In the genomic region with DNA sequence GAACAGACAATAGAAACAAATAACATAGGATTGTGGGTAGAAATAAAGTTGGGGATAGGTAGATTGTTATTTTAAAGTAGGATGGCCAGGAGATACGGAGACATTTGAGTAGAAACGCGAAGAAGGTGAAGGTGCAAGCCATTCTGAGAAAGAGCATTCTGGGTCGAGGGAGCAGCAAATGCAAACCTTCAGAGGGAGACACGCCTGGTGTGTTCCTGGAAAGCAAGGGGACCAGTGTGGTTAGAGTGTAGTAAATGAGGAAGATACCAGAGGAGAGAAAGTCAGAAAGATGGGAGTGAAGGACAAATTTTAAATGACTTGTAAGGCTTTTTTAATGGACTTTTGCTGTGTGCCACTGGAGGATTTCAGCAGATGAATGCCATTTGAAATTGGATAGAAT, we compare ENCODE assay signal across 9 cellular contexts. TPM values are rescaled to one million over a fixed set of nuclear protein-coding genes. Genes with fewer than 3 reads are reported as not detected.
DNase-seq lines count a peak whose midpoint lies in the region; ATAC-seq and TF ChIP-seq lines count a peak whose summit lies in the region.
"Had no signal": no experiment of that assay in that cellular context is flagged by ENCODE, and none has a peak within 500 bp of the region (broad histone marks: within the 10 kb centered on the region; RNA-seq: fewer than 3 reads in every experiment).

No MANE protein-coding gene starts in this region.

- in situ Hi-C loops in GM13976 (cut with MboI; ENCODE audit: low sequenced_read_pairs, unreplicated experiment): loop anchor here (25.0 kb wide), 2 partner anchors 197 to 572 kb away; no protein-coding TSS in a partner anchor

- H3K4me1 ChIP-seq in DOHH2 (ENCODE audit: control insufficient read depth, low read length) (peaks cover 20% of the 10 kb centered on the region), Loucy (ENCODE audit: insufficient read depth, low read length, poor library complexity, severe bottlenecking) (peaks cover 21% of the 10 kb centered on the region), breast epithelium (peaks cover 0 to 7% of the 10 kb centered on the region in 2 donors)

- no peak for TF ChIP-seq POLR2A in breast epithelium (IDR thresholded peaks at IDR 0.05)

- H3K4me2 ChIP-seq in DOHH2 (ENCODE audit: low read length): peak overlapping the region; percentile 84
- peak overlapping the region; percentile 79 for H3K4me2 ChIP-seq in Loucy (ENCODE audit: low read depth, low read length, poor library complexity, severe bottlenecking)

- peaks cover 38% of the 10 kb centered on the region for H3K36me3 Mint-ChIP-seq in nephron (ENCODE audit: low read depth)

- peak overlapping the region; percentile 92 for H3K9ac ChIP-seq in Loucy (ENCODE audit: low read depth, low read length, poor library complexity, severe bottlenecking)

- no peaks in the 10 kb centered on the region for H3K27me3 Mint-ChIP-seq in nephron (ENCODE audit: low read depth)

- no peak overlapping the region for H3K27ac ChIP-seq in DOHH2 (ENCODE audit: low read depth, low read length)
- no peak overlapping the region for H3K27ac ChIP-seq in breast epithelium

- intact Hi-C loops in breast epithelium (cut with DNase I; ENCODE audit: low total_unique reads): loop anchor here (5.0 kb wide), 1 partner anchor 872 kb away; no protein-coding TSS in a partner anchor

- no peak overlapping the region for H2AFZ ChIP-seq in Loucy (ENCODE audit: low read length)

- no peak for DNase-seq in breast epithelium (ENCODE audit: low spot score in 2 of 2)
- DNase-seq in GM13976 (ENCODE audit: low spot score): no peak
- no peak for DNase-seq in NCI-H187 treated with DMSO at 0.1 percent for 48 hours (lab: John Stamatoyannopoulos, UW)
- DNase-seq: small intestine had no signal

- peaks cover 8% of the 10 kb centered on the region for H3F3A ChIP-seq in DOHH2 (ENCODE audit: control insufficient read depth, insufficient read depth)
- no peaks in the 10 kb centered on the region for H3F3A ChIP-seq in Loucy (ENCODE audit: low read depth)

- H3K4me1 Mint-ChIP-seq in nephron: peaks cover 13% of the 10 kb centered on the region

- ATAC-seq in GM18861 (IDR thresholded peaks at IDR 0.05; ENCODE audit: unreplicated experiment): no peak
- ATAC-seq in activated CD4-positive, CD25-positive, alpha-beta regulatory T cell treated with anti-CD3 and anti-CD28 coated beads, Interleukin-2, amount 50 U/mL, for 24 hours: no peak

- H3K36me3 ChIP-seq in DOHH2 (ENCODE audit: control insufficient read depth, low read length) (peaks cover 15% of the 10 kb centered on the region), Loucy (ENCODE audit: insufficient read depth, low read length) (no peaks in the 10 kb centered on the region), breast epithelium (no peaks in the 10 kb centered on the region)

- H4K20me1 ChIP-seq in DOHH2 (ENCODE audit: control insufficient read depth, insufficient read depth, low read depth, low read length): peaks cover 5% of the 10 kb centered on the region; the same call in 1 of the 2 replicates
- peaks cover 12% of the 10 kb centered on the region for H4K20me1 ChIP-seq in Loucy (ENCODE audit: insufficient read depth, low read length, poor library complexity, severe bottlenecking)

- peak overlapping the region; percentile 95 to 99 (median 96) for H3K4me3 Mint-ChIP-seq in nephron

- TF ChIP-seq CTCF in DOHH2 (IDR thresholded peaks at IDR 0.05; ENCODE audit: low read depth, low read length, poor library complexity, severe bottlenecking) (no peak), Loucy (conservative IDR thresholded peaks at IDR 0.05; ENCODE audit: low read length) (no peak), breast epithelium (IDR thresholded peaks at IDR 0.05) (no peak), nephron (IDR thresholded peaks at IDR 0.05; ENCODE audit: unreplicated experiment in 3 of 3) (no peak), GM13976 (IDR thresholded peaks at IDR 0.05; ENCODE audit: borderline replicate concordance, control extremely low read depth, extremely low read depth, insufficient read depth, missing control alignments) (no peak)

- H3K27me3 ChIP-seq in DOHH2 (ENCODE audit: control insufficient read depth, low read length): no peaks in the 10 kb centered on the region
- no peaks in the 10 kb centered on the region for H3K27me3 ChIP-seq in Loucy (ENCODE audit: insufficient read depth, low read length, poor library complexity, severe bottlenecking)
- no peaks in the 10 kb centered on the region for H3K27me3 ChIP-seq in breast epithelium

- no peaks in the 10 kb centered on the region for H3K9me2 ChIP-seq in DOHH2 (replicated peaks; ENCODE audit: control insufficient read depth, low read length)
- no peaks in the 10 kb centered on the region for H3K9me2 ChIP-seq in Loucy (replicated peaks; ENCODE audit: low read depth, low read length)

- H3K27ac Mint-ChIP-seq in nephron: peak overlapping the region in 2 of 3 experiments; percentile 97 to 98

- no peaks in the 10 kb centered on the region for H3K9me3 Mint-ChIP-seq in nephron

- H3K79me2 ChIP-seq in DOHH2 (ENCODE audit: control insufficient read depth, low read length) (peaks cover 34% of the 10 kb centered on the region), Loucy (ENCODE audit: insufficient read depth, low read length) (peaks cover 28% of the 10 kb centered on the region)

- H3K9me3 ChIP-seq in DOHH2 (ENCODE audit: control insufficient read depth, insufficient read depth, low read length) (no peaks in the 10 kb centered on the region), Loucy (ENCODE audit: insufficient read depth, low read depth, low read length) (no peaks in the 10 kb centered on the region), breast epithelium (no peaks in the 10 kb centered on the region)

- H3K4me3 ChIP-seq in DOHH2 (ENCODE audit: low read length) (peak overlapping the region; percentile 97), Loucy (ENCODE audit: low read length, poor library complexity, severe bottlenecking) (peak overlapping the region; percentile 95), breast epithelium (peak overlapping the region in 2 of 3 donors; percentile 68 to 80)

RNA-seq across cellular contexts. Expression of a gene that starts 1.7 kb away (rescaled TPM):
- 10 to 100 TPM; 31.1 to 45.4 (median 37.6) TPM for total RNA-seq in breast epithelium
